Comparison of ENCODE assay signal across 9 cellular contexts in genomic region chr12:122318607-122319311, GRCh38. TPM values are rescaled to one million over a fixed set of nuclear protein-coding genes. Genes with fewer than 3 reads are reported as not detected.
DNase-seq lines count a peak whose midpoint lies in the region; ATAC-seq and TF ChIP-seq lines count a peak whose summit lies in the region.
"Had no signal": no experiment of that assay in that cellular context is flagged by ENCODE, and none has a peak within 500 bp of the region (broad histone marks: within the 10 kb centered on the region; RNA-seq: fewer than 3 reads in every experiment).

No MANE protein-coding gene starts in this region.

- no peak overlapping the region for H3K4me3 Mint-ChIP-seq in brain
- H3K4me3 Mint-ChIP-seq: stimulated activated naive CD8-positive, alpha-beta T cell treated with anti-CD3 and anti-CD28 coated beads, Interleukin-15, amount 100 ng/mL, for 72 hours had no signal

- H3K4me2 ChIP-seq in GM23248 (ENCODE audit: unreplicated experiment), result peak overlapping the region; percentile 69

- ATAC-seq in HG02610 (IDR thresholded peaks at IDR 0.05; ENCODE audit: unreplicated experiment), result no peak
- ATAC-seq: stimulated activated naive CD8-positive, alpha-beta T cell treated with anti-CD3 and anti-CD28 coated beads, Interleukin-15, amount 100 ng/mL, for 72 hours had no signal

- H3K27me3 ChIP-seq in GM23248 (replicated peaks; ENCODE audit: insufficient read depth), result no peaks in the 10 kb centered on the region
- H3K27me3 ChIP-seq in stomach smooth muscle (ENCODE audit: control insufficient read depth in 1 of 2, insufficient read depth in 2 of 2, low read length in 2 of 2), result no peaks in the 10 kb centered on the region

- peak overlapping the region; percentile 69 for H3K9ac ChIP-seq in GM23248
- peak overlapping the region in 1 of 2 donors; percentile 14 for H3K9ac ChIP-seq in stomach smooth muscle (ENCODE audit: low read length in 2 of 2)

- no peaks in the 10 kb centered on the region for H4K20me1 ChIP-seq in GM23248 (ENCODE audit: insufficient read depth)

- H3K4me1 Mint-ChIP-seq in brain, result no peaks in the 10 kb centered on the region
- H3K4me1 Mint-ChIP-seq: stimulated activated naive CD8-positive, alpha-beta T cell treated with anti-CD3 and anti-CD28 coated beads, Interleukin-15, amount 100 ng/mL, for 72 hours had no signal

- DNase-seq in GM23248 (peak; percentile 94), hepatic stellate cell (ENCODE audit: low spot score) (peak; percentile 84), COR-L47 (lab: John Stamatoyannopoulos, UW) (no peak), T1000 (lab: John Stamatoyannopoulos, UW) (no peak), T-helper 1 cell (no peak)
- DNase-seq: stimulated activated naive CD8-positive, alpha-beta T cell treated with anti-CD3 and anti-CD28 coated beads, Interleukin-15, amount 100 ng/mL, for 72 hours had no signal

- H3K4me3 ChIP-seq in GM23248 (peak overlapping the region; percentile 22; the same call in 1 of the 2 replicates), stomach smooth muscle (ENCODE audit: low read length in 2 of 2) (no peak overlapping the region)

- TF ChIP-seq CTCF in brain (conservative IDR thresholded peaks at IDR 0.05), result no peak

- H3K27ac ChIP-seq in GM23248 (peak overlapping the region; percentile 95), stomach smooth muscle (ENCODE audit: low read length) (peak overlapping the region; percentile 49)

- peaks cover 27% of the 10 kb centered on the region for H3K4me1 ChIP-seq in GM23248 (ENCODE audit: insufficient read depth)
- peaks cover 9% of the 10 kb centered on the region for H3K4me1 ChIP-seq in stomach smooth muscle (ENCODE audit: control insufficient read depth, insufficient read depth, low read length)

- peak overlapping the region in 3 of 5 experiments; percentile 59 to 90 (median 77) for H3K27ac Mint-ChIP-seq in brain

- in situ Hi-C loops in GM23248 (cut with MboI), result no loop called here

- WGBS in GM23248 (ENCODE audit: low coverage in 1 of 2, low lambda C conversion rate in 2 of 2, missing lambda C conversion rate in 2 of 2), 2 experiments, result 1 to 2% methylated on average over 3 of the region's 3 CpGs

- H3K27me3 Mint-ChIP-seq in brain, result no peaks in the 10 kb centered on the region
- H3K27me3 Mint-ChIP-seq: stimulated activated naive CD8-positive, alpha-beta T cell treated with anti-CD3 and anti-CD28 coated beads, Interleukin-15, amount 100 ng/mL, for 72 hours had no signal

- peaks cover 57% of the 10 kb centered on the region for H3K36me3 Mint-ChIP-seq in brain

- H3K9me3 Mint-ChIP-seq in brain, result no peaks in the 10 kb centered on the region
- H3K9me3 Mint-ChIP-seq: stimulated activated naive CD8-positive, alpha-beta T cell treated with anti-CD3 and anti-CD28 coated beads, Interleukin-15, amount 100 ng/mL, for 72 hours had no signal

- H2AFZ ChIP-seq in GM23248, result 0 out of 2 replicates have a peak overlapping the region, but pooled peaks have one; percentile 12

- peaks cover 21% of the 10 kb centered on the region; the same call in 1 of the 2 replicates for H3K79me2 ChIP-seq in GM23248 (ENCODE audit: insufficient read depth)

- peaks cover 55% of the 10 kb centered on the region for H3F3A ChIP-seq in GM23248 (ENCODE audit: insufficient read depth)

- H3K9me2 ChIP-seq in GM23248 (ENCODE audit: insufficient read depth), result no peaks in the 10 kb centered on the region

- H3K36me3 ChIP-seq in GM23248 (ENCODE audit: low read depth) (peaks cover 31% of the 10 kb centered on the region), stomach smooth muscle (ENCODE audit: control insufficient read depth in 2 of 2, insufficient read depth in 2 of 2, low read length in 2 of 2) (peaks cover 46 to 62% of the 10 kb centered on the region in 2 donors)

- H3K9me3 ChIP-seq in GM23248 (ENCODE audit: low read depth) (no peaks in the 10 kb centered on the region), stomach smooth muscle (ENCODE audit: control insufficient read depth in 2 of 2, low read length in 2 of 2) (no peaks in the 10 kb centered on the region)

RNA-seq across cellular contexts. Expression of gene VPS33A, which starts 52.5 kb away (rescaled TPM):
- 15.0 and 16.0 TPM in 2 replicates for total RNA-seq in GM23248 (2014; rRNA removed; shearing (Covaris generic))
- 15.3 and 16.2 TPM in 2 replicates for polyA plus RNA-seq in GM23248 (2016; fragmentation: Nextera tagmentation; extraction: Ambion mirVana)
- polyA plus RNA-seq in brain (ENCODE audit: insufficient read depth, low read depth, low replicate concordance), result 13.2 TPM

Comparison
In these comparisons a context has a peak if more than half of its experiments do, and no peak if none do; other contexts are left out.
1. DNase-seq: peak in GM23248 (single experiment) and hepatic stellate cell (single experiment); none in COR-L47 (single experiment), T1000 (single experiment) and T-helper 1 cell (0 of 5).